7 cellular contexts compared by ENCODE assay signal in genomic region chr6:392441-393390, GRCh38. TPM values are rescaled to one million over a fixed set of nuclear protein-coding genes. Genes with fewer than 3 reads are reported as not detected.
DNase-seq lines count a peak whose midpoint lies in the region; FAIRE-seq and TF ChIP-seq lines count a peak whose summit lies in the region.

No MANE protein-coding gene starts in this region.

- peak overlapping the region; percentile 89 for H3K4me3 Mint-ChIP-seq in activated naive CD4-positive, alpha-beta T cell treated with anti-CD3 and anti-CD28 coated beads, Interleukin-2, amount 10 ng/mL, durations not matched to agents 7 days and 5 days

- H3K36me3 ChIP-seq in MM.1S (replicated peaks; ENCODE audit: insufficient read depth, low read length) (peaks cover 36% of the 10 kb centered on the region), keratinocyte (ENCODE audit: control insufficient read depth in 2 of 2, extremely low read depth in 1 of 2, insufficient read depth in 2 of 2, low read length in 2 of 2) (no peaks in the 10 kb centered on the region), stomach (no peaks in the 10 kb centered on the region), uterus (no peaks in the 10 kb centered on the region)

- no peaks in the 10 kb centered on the region for H3K9me3 Mint-ChIP-seq in activated naive CD4-positive, alpha-beta T cell treated with anti-CD3 and anti-CD28 coated beads, Interleukin-2, amount 10 ng/mL, durations not matched to agents 7 days and 5 days

- H3K4me1 ChIP-seq in MM.1S (ENCODE audit: low read length) (peaks cover 29% of the 10 kb centered on the region), keratinocyte (ENCODE audit: control insufficient read depth, extremely low read depth, insufficient read depth, low read length) (peaks cover 13% of the 10 kb centered on the region), stomach (peaks cover 31 to 36% (median 33%) of the 10 kb centered on the region in 4 donors), uterus (peaks cover 0 to 26% of the 10 kb centered on the region in 2 donors)

- TF ChIP-seq EP300 in stomach (IDR thresholded peaks at IDR 0.05): no peak

- H3K27me3 ChIP-seq in MM.1S (replicated peaks; ENCODE audit: insufficient read depth, low read length) (no peaks in the 10 kb centered on the region), keratinocyte (ENCODE audit: control insufficient read depth, extremely low read depth, insufficient read depth, low read length) (peaks cover 81% of the 10 kb centered on the region), stomach (peaks cover 26 to 96% (median 64%) of the 10 kb centered on the region in 3 donors), uterus (peaks cover 8 to 39% of the 10 kb centered on the region in 2 donors)

- H3K4me3 ChIP-seq in MM.1S (ENCODE audit: low read length) (peak overlapping the region; percentile 98), keratinocyte (ENCODE audit: control insufficient read depth in 2 of 3, extremely low read depth in 1 of 3, insufficient read depth in 2 of 3, low read depth in 1 of 3, low read length in 3 of 3) (no peak overlapping the region), stomach (peak overlapping the region; percentile 38 to 57 (median 44)), uterus (peak overlapping the region in 1 of 2 donors; percentile 11)

- no peak for TF ChIP-seq CTCF in MM.1S (IDR thresholded peaks at IDR 0.05; ENCODE audit: low read length)
- no peak for TF ChIP-seq CTCF in keratinocyte (optimal IDR thresholded peaks at IDR 0.05 in 1 of 3, IDR thresholded peaks at IDR 0.05 in 1 of 3, conservative IDR thresholded peaks at IDR 0.05 in 1 of 3; ENCODE audit: extremely low read depth in 1 of 3, insufficient read depth in 2 of 3, low read length in 3 of 3)
- no peak for TF ChIP-seq CTCF in stomach (IDR thresholded peaks at IDR 0.05)
- TF ChIP-seq CTCF in uterus (IDR thresholded peaks at IDR 0.05): no peak

- peaks cover 46% of the 10 kb centered on the region for H3K36me3 Mint-ChIP-seq in activated naive CD4-positive, alpha-beta T cell treated with anti-CD3 and anti-CD28 coated beads, Interleukin-2, amount 10 ng/mL, durations not matched to agents 7 days and 5 days

- TF ChIP-seq POLR2A in stomach (IDR thresholded peaks at IDR 0.05) (no peak), uterus (IDR thresholded peaks at IDR 0.05) (no peak)

- H3K79me2 ChIP-seq in MM.1S (ENCODE audit: low read length) (peaks cover 72% of the 10 kb centered on the region), keratinocyte (ENCODE audit: control insufficient read depth, insufficient read depth, low read length) (no peaks in the 10 kb centered on the region)

- dilution Hi-C loops in keratinocyte (cut with MboI; ENCODE audit: extremely low pct_ligation_motif_present, low sequenced_read_pairs): no loop called here

- CTCF ChIA-PET in activated naive CD4-positive, alpha-beta T cell treated with anti-CD3 and anti-CD28 coated beads, Interleukin-2, amount 10 ng/mL, durations not matched to agents 7 days and 5 days (lab: Charles Lee): interaction anchor here (1.0 to 4.1 kb wide), 12 partner anchors 10 to 319 kb away, joined by 3 to 43 read pairs (median 7); no protein-coding TSS in a partner anchor

- H4K20me1 ChIP-seq in MM.1S (ENCODE audit: insufficient read depth, low read length) (peaks cover 54% of the 10 kb centered on the region), keratinocyte (ENCODE audit: control insufficient read depth, extremely low read depth, insufficient read depth, low read length) (no peaks in the 10 kb centered on the region)

- peaks cover 3% of the 10 kb centered on the region for H3K27me3 Mint-ChIP-seq in activated naive CD4-positive, alpha-beta T cell treated with anti-CD3 and anti-CD28 coated beads, Interleukin-2, amount 10 ng/mL, durations not matched to agents 7 days and 5 days

- peak overlapping the region; percentile 74 for H3K4me2 ChIP-seq in MM.1S (ENCODE audit: low read depth, low read length)
- H3K4me2 ChIP-seq in keratinocyte (ENCODE audit: control insufficient read depth, extremely low read depth, insufficient read depth, low read depth, low read length): peak overlapping the region; percentile 67

- H3K4me1 Mint-ChIP-seq in activated naive CD4-positive, alpha-beta T cell treated with anti-CD3 and anti-CD28 coated beads, Interleukin-2, amount 10 ng/mL, durations not matched to agents 7 days and 5 days: peaks cover 63% of the 10 kb centered on the region

- H3K9ac ChIP-seq in MM.1S (ENCODE audit: low read length) (peak overlapping the region; percentile 100), keratinocyte (ENCODE audit: control insufficient read depth, extremely low read depth, insufficient read depth, low read length) (no peak overlapping the region)

- intact Hi-C loops in stomach (cut with DNase I; ENCODE audit: low total_unique reads) (no loop called here), uterus (cut with DNase I; ENCODE audit: low total_unique reads) (no loop called here)

- H3K27ac Mint-ChIP-seq in activated naive CD4-positive, alpha-beta T cell treated with anti-CD3 and anti-CD28 coated beads, Interleukin-2, amount 10 ng/mL, durations not matched to agents 7 days and 5 days: peak overlapping the region; percentile 96

- H3K9me1 ChIP-seq in keratinocyte (ENCODE audit: control insufficient read depth, extremely low read depth, insufficient read depth, low read length): no peaks in the 10 kb centered on the region

- peaks cover 76% of the 10 kb centered on the region for H3F3A ChIP-seq in MM.1S (ENCODE audit: insufficient read depth, low read length)

- H3K27ac ChIP-seq in MM.1S (ENCODE audit: low read length): peak overlapping the region; percentile 78
- no peak overlapping the region for H3K27ac ChIP-seq in keratinocyte (ENCODE audit: control insufficient read depth, insufficient read depth, low read length)
- H3K27ac ChIP-seq in stomach: peak overlapping the region in 3 of 5 donors; percentile 27 to 43 (median 38)
- H3K27ac ChIP-seq in uterus: no peak overlapping the region

- DNase-seq in MM.1S (no peak), keratinocyte (ENCODE audit: low read depth, low spot score) (no peak), stomach (no peak), NCI-H128 (lab: John Stamatoyannopoulos, UW; ENCODE audit: unreplicated experiment) (no peak), NCI-H2107 (lab: John Stamatoyannopoulos, UW) (no peak), uterus (no peak)
- DNase-seq in activated naive CD4-positive, alpha-beta T cell treated with anti-CD3 and anti-CD28 coated beads, Interleukin-2, amount 10 ng/mL, durations not matched to agents 7 days and 5 days: peak; percentile 76

- no peaks in the 10 kb centered on the region for H3K9me2 ChIP-seq in MM.1S (replicated peaks; ENCODE audit: insufficient read depth, low read length)

- H2AFZ ChIP-seq in MM.1S (ENCODE audit: low read length) (no peak overlapping the region), keratinocyte (ENCODE audit: control insufficient read depth, low read length) (peak overlapping the region; percentile 19)

- FAIRE-seq in keratinocyte (lab: Jason Lieb, UNC): no peak

- H3K9me3 ChIP-seq in MM.1S (replicated peaks; ENCODE audit: insufficient read depth, low read length) (no peaks in the 10 kb centered on the region), keratinocyte (ENCODE audit: control insufficient read depth, low read depth, low read length) (no peaks in the 10 kb centered on the region), stomach (no peaks in the 10 kb centered on the region), uterus (no peaks in the 10 kb centered on the region)

- 3 to 4% (median 4%) methylated on average over 49 to 108 of the region's 108 CpGs for WGBS in stomach, 5 donors

RNA-seq across cellular contexts. Expression of gene IRF4, which starts 1.2 kb away (rescaled TPM):
- 0.01 to 0.12 TPM (median 0.10 TPM) in 3 replicates for polyA plus RNA-seq in keratinocyte
- not detected for polyA plus RNA-seq in keratinocyte (2011; ENCODE audit: low read depth)
- polyA plus RNA-seq in keratinocyte (2011; cell fraction: cytosol; rRNA removed): 0.04 TPM in 1 of 2 replicates, not detected in the other
- 0.03 TPM in 1 of 2 replicates, not detected in the other for polyA plus RNA-seq in keratinocyte (2011; cell fraction: nucleus; rRNA removed)
- not detected in 2 replicates for polyA plus RNA-seq in keratinocyte (2012; ENCODE audit: low replicate concordance)
- not detected in 3 replicates for polyA minus RNA-seq in keratinocyte
- polyA minus RNA-seq in keratinocyte (2011; cell fraction: cytosol; rRNA and poly(A)+ RNA removed): not detected
- not detected in 2 replicates for polyA minus RNA-seq in keratinocyte (2011; cell fraction: nucleus; rRNA and poly(A)+ RNA removed)
- total RNA-seq in stomach: 1 to 10 TPM in 4 of 5 donors, not detected in 1; 2.6 to 7.0 (median 5.9) TPM
- 1 to 10 TPM in 1 of 3 donors, under 1 TPM in 2; 0.48 to 1.1 (median 0.56) TPM for polyA plus RNA-seq in stomach
- total RNA-seq in uterus: 1 to 10 TPM in 1 of 4 donors, under 1 TPM in 1, not detected in 2; 0.55 to 2.0 TPM

Comparison
In these comparisons a context has a peak if more than half of its experiments do, and no peak if none do; other contexts are left out.
1. H3K27ac ChIP-seq: peak in MM.1S (single experiment) and stomach (3 of 5); none in keratinocyte (single experiment) and uterus (0 of 2).
2. H3K4me3 ChIP-seq: peak in MM.1S (single experiment) and stomach (4 of 4); none in keratinocyte (0 of 3).